19 cellular contexts compared by ENCODE assay signal in genomic region chr4:44256414-44256813, GRCh38.
DNase-seq lines count a peak whose midpoint lies in the region; ATAC-seq and TF ChIP-seq lines count a peak whose summit lies in the region.
"Had no signal": no experiment of that assay in that cellular context is flagged by ENCODE, and none has a peak within 500 bp of the region (broad histone marks: within the 10 kb centered on the region; RNA-seq: fewer than 3 reads in every experiment).

No MANE protein-coding gene starts in this region.

- no peaks in the 10 kb centered on the region for H3K27me3 Mint-ChIP-seq in MCF 10A (ENCODE audit: insufficient read depth, unreplicated experiment)
- H3K27me3 Mint-ChIP-seq: activated B cell treated with CpG ODN at 0.5 μM for 24 hours, T-helper 17 cell had no signal

- H3K4me1 ChIP-seq in breast epithelium = no peaks in the 10 kb centered on the region

- BruUV-seq in MCF 10A (replicated peaks; lab: Mats Ljungman, UMichigan) = no TSS peak

- intact Hi-C loops in MCF 10A (cut with micrococcal nuclease) (no loop called here), breast epithelium (cut with DNase I; ENCODE audit: low total_unique reads) (no loop called here)

- TF ChIP-seq POLR2A in breast epithelium (IDR thresholded peaks at IDR 0.05) = no peak

- H3K4me3 Mint-ChIP-seq in MCF 10A (ENCODE audit: unreplicated experiment) = no peak overlapping the region
- H3K4me3 Mint-ChIP-seq: activated B cell treated with CpG ODN at 0.5 μM for 24 hours; CD8-positive, alpha-beta T cell; T-helper 17 cell had no signal

- no peaks in the 10 kb centered on the region for H3K9me3 ChIP-seq in breast epithelium

- H3K36me3 ChIP-seq in breast epithelium = no peaks in the 10 kb centered on the region

- no peak overlapping the region for H3K27ac Mint-ChIP-seq in MCF 10A (ENCODE audit: low read depth, unreplicated experiment)
- H3K27ac Mint-ChIP-seq: activated B cell treated with CpG ODN at 0.5 μM for 24 hours; activated T-helper 2 cell treated with anti-CD3 and anti-CD28 coated beads, Interferon-gamma antibody, Interleukin-2, Interleukin-4, amounts not matched to agents 10 μg/mL and 5 μg/mL and 100 μg/mL, durations not matched to agents 14 hours and 24 hours and 36 hours; CD8-positive, alpha-beta T cell; T-helper 17 cell had no signal

- H3K4me3 ChIP-seq in breast epithelium = no peak overlapping the region

- no peaks in the 10 kb centered on the region for H3K27me3 ChIP-seq in breast epithelium

- CTCF ChIA-PET in MCF 10A (lab: Yijun Ruan, JAX) = interaction anchor here (0.6 to 1.8 kb wide), 2 partner anchors 192 to 302 kb away, joined by 6 read pairs; partner anchors contain the start of gene KCTD8

- no peaks in the 10 kb centered on the region for H3K9me3 Mint-ChIP-seq in MCF 10A (ENCODE audit: unreplicated experiment)
- H3K9me3 Mint-ChIP-seq: activated B cell treated with CpG ODN at 0.5 μM for 24 hours had no signal

- POLR2A ChIA-PET in MCF 10A (lab: Yijun Ruan, JAX) = no interaction called here

- H3K27ac ChIP-seq in breast epithelium = no peak overlapping the region

- ATAC-seq in GM21381 (IDR thresholded peaks at IDR 0.05; ENCODE audit: unreplicated experiment) = no peak
- ATAC-seq: CD8-positive, alpha-beta T cell; left ventricle myocardium superior; Right ventricle myocardium inferior; T-helper 17 cell had no signal

- peak; percentile 4 for DNase-seq in MCF 10A (ENCODE audit: unreplicated experiment)
- no peak for DNase-seq in breast epithelium (ENCODE audit: low spot score in 2 of 2)
- DNase-seq in SK-N-DZ (ENCODE audit: low spot score) = peak; percentile 60
- DNase-seq in iPS DF 4.7 (ENCODE audit: extremely low read depth, low spot score) = peak; percentile 22
- no peak for DNase-seq in stimulated activated CD8-positive, alpha-beta memory T cell treated with anti-CD3 and anti-CD28 coated beads, Interleukin-4, amount 100 ng/mL, for 48 hours
- DNase-seq in HK-2 (ENCODE audit: unreplicated experiment) = no peak
- no peak for DNase-seq in NCI-H526 treated with DMSO at 0.1 percent for 48 hours (lab: John Stamatoyannopoulos, UW)
- DNase-seq: activated B cell treated with CpG ODN at 0.5 μM for 24 hours; amniotic stem cell; CD8-positive, alpha-beta T cell; GOT3; left ventricle myocardium superior; NCI-H2029; NK-92 treated with Interleukin-12 subunit alpha and Interleukin-12 subunit beta, amount 100 ng/mL, for 24 hours; stimulated activated naive CD4-positive, alpha-beta T cell treated with Interleukin-2 at 50 U/mL for 16 hours; T-helper 17 cell had no signal

- H3K36me3 Mint-ChIP-seq in MCF 10A (ENCODE audit: insufficient read depth, unreplicated experiment) = no peaks in the 10 kb centered on the region
- H3K36me3 Mint-ChIP-seq: CD8-positive, alpha-beta T cell had no signal

- peaks cover 6% of the 10 kb centered on the region for H3K4me1 Mint-ChIP-seq in MCF 10A (ENCODE audit: insufficient read depth, unreplicated experiment)
- H3K4me1 Mint-ChIP-seq: activated B cell treated with CpG ODN at 0.5 μM for 24 hours, T-helper 17 cell had no signal

- TF ChIP-seq CTCF in MCF 10A (IDR thresholded peaks at IDR 0.05; ENCODE audit: unreplicated experiment) = no peak
- TF ChIP-seq CTCF in breast epithelium (IDR thresholded peaks at IDR 0.05) = no peak

Comparison
In these comparisons a context has a peak if more than half of its experiments do, and no peak if none do; other contexts are left out.
1. DNase-seq: peak in MCF 10A (single experiment), SK-N-DZ (single experiment) and iPS DF 4.7 (single experiment); none in breast epithelium (0 of 2), stimulated activated CD8-positive, alpha-beta memory T cell treated with anti-CD3 and anti-CD28 coated beads, Interleukin-4, amount 100 ng/mL, for 48 hours (single experiment), HK-2 (single experiment) and NCI-H526 treated with DMSO at 0.1 percent for 48 hours (single experiment).